In genomic region chr16:2705351-2705750, GRCh38 we compare ENCODE assay signal across 9 cellular contexts.
"Had no signal": no experiment of that assay in that cellular context is flagged by ENCODE, and none has a peak within 500 bp of the region (broad histone marks: within the 10 kb centered on the region; RNA-seq: fewer than 3 reads in every experiment).

No MANE protein-coding gene starts in this region.

- H2AFZ ChIP-seq: GM23248, GM23338 had no signal

- H3K4me3 Mint-ChIP-seq: GM23338, H9, HFFc6 had no signal

- H3K27ac Mint-ChIP-seq: GM23338, H9, HFFc6 had no signal

- H3K4me1 Mint-ChIP-seq: GM23338, H9 had no signal

- H3K9ac ChIP-seq: GM23248 had no signal

- DNase-seq: GM23248, GOT3, H7, H9, HCEC 1CT, HFFc6 had no signal

- H3K9me3 Mint-ChIP-seq: GM23338, H9, HFFc6 had no signal

- H3K27ac ChIP-seq: GM23248 had no signal

- ATAC-seq: GM23338, HCT116 had no signal

- H3K4me3 ChIP-seq: GM23248, GM23338, HAP-1 had no signal

- H3K4me2 ChIP-seq: GM23338 had no signal

- H3K4me1 ChIP-seq: HAP-1 had no signal

- H3K9me3 ChIP-seq: HAP-1 had no signal
